ENCODE assay signal across 16 cellular contexts in the genomic region with DNA sequence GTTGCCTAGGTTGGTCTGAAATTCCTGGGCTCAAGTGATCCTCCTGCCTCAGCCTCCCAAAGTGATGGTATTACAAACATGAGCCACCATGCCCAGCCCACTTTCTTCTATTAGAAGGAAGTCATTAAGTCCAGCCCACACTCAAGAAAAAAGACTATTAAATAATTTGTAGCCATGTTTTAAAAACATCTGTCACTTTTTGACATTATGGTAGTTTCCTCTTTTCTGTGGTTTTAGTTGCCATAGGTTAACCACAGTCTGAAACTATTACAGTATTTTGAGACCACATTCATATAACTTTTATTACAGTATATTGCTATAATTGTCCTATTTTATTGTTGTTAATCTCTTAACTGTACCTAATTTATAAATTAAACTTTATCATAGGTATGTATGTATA. TPM values are rescaled to one million over a fixed set of nuclear protein-coding genes. Genes with fewer than 3 reads are reported as not detected.
A peak's percentile ranks its signal among the peaks of the same experiment; 100 is the strongest.
DNase-seq lines count a peak whose midpoint lies in the region; ATAC-seq, FAIRE-seq and TF ChIP-seq lines count a peak whose summit lies in the region.
"Had no signal": no experiment of that assay in that cellular context is flagged by ENCODE, and none has a peak within 500 bp of the region (broad histone marks: within the 10 kb centered on the region; RNA-seq: fewer than 3 reads in every experiment).

No MANE protein-coding gene starts in this region.

- H3K4me1 Mint-ChIP-seq in central memory CD8-positive, alpha-beta T cell = no peaks in the 10 kb centered on the region
- H3K4me1 Mint-ChIP-seq: brain, nephron progenitor cell, WTC11 had no signal

- peaks cover 44% of the 10 kb centered on the region for H3K36me3 Mint-ChIP-seq in central memory CD8-positive, alpha-beta T cell (ENCODE audit: insufficient read depth)

- ATAC-seq in HG02610 (IDR thresholded peaks at IDR 0.05; ENCODE audit: unreplicated experiment) (peak; percentile 23), GM21825 (IDR thresholded peaks at IDR 0.05; ENCODE audit: unreplicated experiment) (no peak)
- ATAC-seq in central memory CD8-positive, alpha-beta T cell (replicated peaks; ENCODE audit: extremely low read depth, poor library complexity, severe bottlenecking) = peak; percentile 68
- ATAC-seq: left lung, sciatic nerve, WTC11 had no signal

- TF ChIP-seq POLR2A in GM12891 (IDR thresholded peaks at IDR 0.05; ENCODE audit: low read depth, low read length) = no peak

- DNase-seq in GM12891 (ENCODE audit: insufficient read length, low spot score) = no peak
- peak; percentile 82 for DNase-seq in MV-4-11 (lab: John Stamatoyannopoulos, UW)
- no peak for DNase-seq in central memory CD8-positive, alpha-beta T cell (ENCODE audit: low spot score in 2 of 2)
- no peak for DNase-seq in foreskin fibroblast
- no peak for DNase-seq in NCI-H1048 (lab: John Stamatoyannopoulos, UW)
- no peak for DNase-seq in NCI-H2107 treated with DMSO at 0.1 percent for 48 hours (lab: John Stamatoyannopoulos, UW; ENCODE audit: unreplicated experiment)
- DNase-seq: glutamatergic neuron, left lung, nephron progenitor cell, testis had no signal

- no peak for TF ChIP-seq CTCF in foreskin fibroblast (IDR thresholded peaks at IDR 0.05; ENCODE audit: low read depth, low read length)

- H3K4me3 ChIP-seq in foreskin fibroblast (ENCODE audit: low read depth in 1 of 2, low read length in 2 of 2) = no peak overlapping the region
- H3K4me3 ChIP-seq: left lung, testis had no signal

- no peaks in the 10 kb centered on the region for H3K27me3 Mint-ChIP-seq in central memory CD8-positive, alpha-beta T cell
- H3K27me3 Mint-ChIP-seq: brain; CD4-positive, alpha-beta memory T cell had no signal

- peak overlapping the region; percentile 19 for H3K27ac Mint-ChIP-seq in central memory CD8-positive, alpha-beta T cell (ENCODE audit: low read depth)
- H3K27ac Mint-ChIP-seq: brain, WTC11 had no signal

- H3K4me3 Mint-ChIP-seq in central memory CD8-positive, alpha-beta T cell = no peak overlapping the region
- H3K4me3 Mint-ChIP-seq: brain; CD4-positive, alpha-beta memory T cell; nephron progenitor cell; WTC11 had no signal

- peak; percentile 38 for FAIRE-seq in GM12891 (lab: Jason Lieb, UNC)

- no peaks in the 10 kb centered on the region for H3K9me3 Mint-ChIP-seq in central memory CD8-positive, alpha-beta T cell
- H3K9me3 Mint-ChIP-seq: brain; CD4-positive, alpha-beta memory T cell; nephron progenitor cell; WTC11 had no signal

TF ChIP-seq in GM12891, 5 proteins besides CTCF, POLR2A, EP300 and RAD21:
- TF ChIP-seq TAF1 (IDR thresholded peaks at IDR 0.05; ENCODE audit: low read depth, low read length) (no peak), SPI1 (IDR thresholded peaks at IDR 0.05; ENCODE audit: low read depth, low read length) (0 out of 2 replicates have a peak, but pooled peaks have one; percentile 1), POLR2AphosphoS5 (IDR thresholded peaks at IDR 0.05; ENCODE audit: low read depth, low read length) (no peak)

RNA-seq across cellular contexts. Expression of gene C5orf24, which starts 31.9 kb away (rescaled TPM):
- polyA plus RNA-seq in GM12891 (2012; ENCODE audit: low read depth, missing spikeins) = 11.7 TPM

RNA-seq across cellular contexts. Expression of gene DDX46, which starts 55.2 kb away (rescaled TPM):
- polyA plus RNA-seq in GM12891 (2012; ENCODE audit: low read depth, missing spikeins) = 44.9 TPM
